33 cellular contexts compared by ENCODE assay signal in genomic region chr12:7310070-7310469, GRCh38. TPM values are rescaled to one million over a fixed set of nuclear protein-coding genes. Genes with fewer than 3 reads are reported as not detected.
"Had no signal": no experiment of that assay in that cellular context is flagged by ENCODE, and none has a peak within 500 bp of the region (broad histone marks: within the 10 kb centered on the region; RNA-seq: fewer than 3 reads in every experiment).

No MANE protein-coding gene starts in this region.

- H3K4me3 Mint-ChIP-seq: stimulated activated effector memory CD8-positive, alpha-beta T cell treated with anti-CD3 and anti-CD28 coated beads, Interleukin-12 subunit alpha, Interleukin-12 subunit beta, amount 100 ng/mL, for 72 hours; stimulated activated memory B cell treated with anti-CD40 and anti-IgM and Interleukin-4, amounts not matched to agents 10 μg/mL and 1 μg/mL and 100 μg/mL, for 72 hours; stimulated activated naive B cell treated with anti-CD40 and anti-IgM and Interleukin-4, amounts not matched to agents 10 μg/mL and 1 μg/mL and 100 μg/mL, for 72 hours; stimulated activated naive CD8-positive, alpha-beta T cell treated with anti-CD3 and anti-CD28 coated beads, Interleukin-15, amount 100 ng/mL, for 72 hours; stimulated activated naive CD8-positive, alpha-beta T cell treated with anti-CD3 and anti-CD28 coated beads, Interleukin-15, Interleukin-2, amounts not matched to agents 100 ng/mL and 50 ng/mL, for 24 hours; type B pancreatic cell had no signal

- H3K36me3 ChIP-seq: suprapubic skin, thoracic aorta, thyroid gland, tibial artery, tibial nerve, transverse colon, upper lobe of left lung, upper lobe of right lung, uterus, vagina had no signal

- H3K9me3 ChIP-seq: suprapubic skin, testis, thoracic aorta, thyroid gland, tibial artery, tibial nerve, transverse colon, upper lobe of left lung, upper lobe of right lung, uterus, vagina had no signal

- H3K4me3 ChIP-seq: suprapubic skin, testis, thoracic aorta, thyroid gland, tibial artery, tibial nerve, transverse colon, upper lobe of left lung, upper lobe of right lung, uterus, vagina had no signal

- H3K4me1 Mint-ChIP-seq: stimulated activated effector memory CD8-positive, alpha-beta T cell treated with anti-CD3 and anti-CD28 coated beads, Interleukin-12 subunit alpha, Interleukin-12 subunit beta, amount 100 ng/mL, for 72 hours; stimulated activated memory B cell treated with anti-CD40 and anti-IgM and Interleukin-4, amounts not matched to agents 10 μg/mL and 1 μg/mL and 100 μg/mL, for 72 hours; stimulated activated naive B cell treated with anti-CD40 and anti-IgM and Interleukin-4, amounts not matched to agents 10 μg/mL and 1 μg/mL and 100 μg/mL, for 72 hours; stimulated activated naive CD8-positive, alpha-beta T cell treated with anti-CD3 and anti-CD28 coated beads, Interleukin-15, amount 100 ng/mL, for 72 hours had no signal

- H3K4me1 ChIP-seq: suprapubic skin, testis, thyroid gland, tibial artery, tibial nerve, transverse colon, upper lobe of left lung, upper lobe of right lung, uterus, vagina had no signal

- H3K27me3 ChIP-seq: testis, thyroid gland, tibial artery, tibial nerve, transverse colon, upper lobe of left lung, upper lobe of right lung, uterus, vagina had no signal

- ATAC-seq: stimulated activated effector memory CD8-positive, alpha-beta T cell treated with anti-CD3 and anti-CD28 coated beads, Interleukin-12 subunit alpha, Interleukin-12 subunit beta, amount 100 ng/mL, for 72 hours; stimulated activated memory B cell treated with anti-CD40 and anti-IgM and Interleukin-4, amounts not matched to agents 10 μg/mL and 1 μg/mL and 100 μg/mL, for 72 hours; stimulated activated naive B cell treated with anti-CD40 and anti-IgM and Interleukin-4, amounts not matched to agents 10 μg/mL and 1 μg/mL and 100 μg/mL, for 72 hours; stimulated activated naive CD8-positive, alpha-beta T cell treated with anti-CD3 and anti-CD28 coated beads, Interleukin-15, amount 100 ng/mL, for 72 hours; stimulated activated naive CD8-positive, alpha-beta T cell treated with anti-CD3 and anti-CD28 coated beads, Interleukin-15, Interleukin-2, amounts not matched to agents 100 U/mL and 50 U/mL, for 24 hours; upper lobe of right lung had no signal

- DNase-seq: stimulated activated CD4-positive, alpha-beta T cell treated with anti-CD3 and anti-CD28 coated beads, Interleukin-2, amount 100 ng/mL, for 24 hours; stimulated activated CD4-positive, alpha-beta T cell treated with anti-CD3 and anti-CD28 coated beads, Interleukin-2, amount 100 ng/mL, for 48 hours; stimulated activated CD4-positive, alpha-beta T cell treated with anti-CD3 and anti-CD28 coated beads, Interleukin-4, amount 100 ng/mL, for 1 hour; stimulated activated CD4-positive, alpha-beta T cell treated with anti-CD3 and anti-CD28 coated beads, Interleukin-4, amount 100 ng/mL, for 24 hours; stimulated activated CD4-positive, alpha-beta T cell treated with anti-CD3 and anti-CD28 coated beads, Interleukin-4, amount 100 ng/mL, for 4 hours; stimulated activated CD8-positive, alpha-beta memory T cell treated with anti-CD3 and anti-CD28 coated beads, Interleukin-4, amount 100 ng/mL, for 48 hours; stimulated activated naive B cell treated with anti-CD40 and anti-IgM and Interleukin-4, amounts not matched to agents 10 μg/mL and 1 μg/mL and 100 μg/mL, for 72 hours; stimulated activated naive CD4-positive, alpha-beta T cell; stimulated activated naive CD4-positive, alpha-beta T cell treated with Interleukin-2 at 50 U/mL for 16 hours; stimulated activated naive CD8-positive, alpha-beta T cell treated with anti-CD3 and anti-CD28 coated beads, Interleukin-15, amount 100 ng/mL, for 72 hours; stimulated activated naive CD8-positive, alpha-beta T cell treated with anti-CD3 and anti-CD28 coated beads, Interleukin-15, Interleukin-2, amounts not matched to agents 100 U/mL and 50 U/mL, for 24 hours; substantia nigra; testis; thyroid gland; tibial artery; transverse colon; trophoblast cell; upper lobe of left lung; upper lobe of right lung; uterus had no signal

- H3K27ac ChIP-seq: suprapubic skin, testis, thoracic aorta, thyroid gland, tibial artery, tibial nerve, transverse colon, upper lobe of left lung, upper lobe of right lung, uterus, vagina had no signal

- H3K9me3 Mint-ChIP-seq: stimulated activated effector memory CD8-positive, alpha-beta T cell treated with anti-CD3 and anti-CD28 coated beads, Interleukin-12 subunit alpha, Interleukin-12 subunit beta, amount 100 ng/mL, for 72 hours; stimulated activated memory B cell treated with anti-CD40 and anti-IgM and Interleukin-4, amounts not matched to agents 10 μg/mL and 1 μg/mL and 100 μg/mL, for 72 hours; stimulated activated naive CD8-positive, alpha-beta T cell treated with anti-CD3 and anti-CD28 coated beads, Interleukin-15, amount 100 ng/mL, for 72 hours; stimulated activated naive CD8-positive, alpha-beta T cell treated with anti-CD3 and anti-CD28 coated beads, Interleukin-15, Interleukin-2, amounts not matched to agents 100 ng/mL and 50 ng/mL, for 24 hours; type B pancreatic cell had no signal

- H3K36me3 Mint-ChIP-seq: stimulated activated effector memory CD8-positive, alpha-beta T cell treated with anti-CD3 and anti-CD28 coated beads, Interleukin-12 subunit alpha, Interleukin-12 subunit beta, amount 100 ng/mL, for 72 hours; stimulated activated memory B cell treated with anti-CD40 and anti-IgM and Interleukin-4, amounts not matched to agents 10 μg/mL and 1 μg/mL and 100 μg/mL, for 72 hours; stimulated activated naive B cell treated with anti-CD40 and anti-IgM and Interleukin-4, amounts not matched to agents 10 μg/mL and 1 μg/mL and 100 μg/mL, for 72 hours; type B pancreatic cell had no signal

- H3K27ac Mint-ChIP-seq: stimulated activated effector memory CD8-positive, alpha-beta T cell treated with anti-CD3 and anti-CD28 coated beads, Interleukin-12 subunit alpha, Interleukin-12 subunit beta, amount 100 ng/mL, for 72 hours; stimulated activated memory B cell treated with anti-CD40 and anti-IgM and Interleukin-4, amounts not matched to agents 10 μg/mL and 1 μg/mL and 100 μg/mL, for 72 hours; stimulated activated naive B cell treated with anti-CD40 and anti-IgM and Interleukin-4, amounts not matched to agents 10 μg/mL and 1 μg/mL and 100 μg/mL, for 72 hours; stimulated activated naive CD8-positive, alpha-beta T cell treated with anti-CD3 and anti-CD28 coated beads, Interleukin-15, Interleukin-2, amounts not matched to agents 100 ng/mL and 50 ng/mL, for 24 hours; type B pancreatic cell had no signal

- H3K27me3 Mint-ChIP-seq: stimulated activated naive CD8-positive, alpha-beta T cell treated with anti-CD3 and anti-CD28 coated beads, Interleukin-15, amount 100 ng/mL, for 72 hours; stimulated activated naive CD8-positive, alpha-beta T cell treated with anti-CD3 and anti-CD28 coated beads, Interleukin-15, Interleukin-2, amounts not matched to agents 100 ng/mL and 50 ng/mL, for 24 hours had no signal

RNA-seq across cellular contexts. Expression of gene ACSM4, which starts 6.2 kb away (rescaled TPM):
- total RNA-seq: subcutaneous adipose tissue, suprapubic skin, temporal lobe, thoracic aorta, thyroid gland, tibial nerve, transverse colon, upper lobe of left lung, upper lobe of right lung, ureter, urinary bladder, uterus, vagina had no signal
- polyA plus RNA-seq: thymus, urinary bladder had no signal
